Comparison of ENCODE assay signal across 1 cellular context in the genomic region with DNA sequence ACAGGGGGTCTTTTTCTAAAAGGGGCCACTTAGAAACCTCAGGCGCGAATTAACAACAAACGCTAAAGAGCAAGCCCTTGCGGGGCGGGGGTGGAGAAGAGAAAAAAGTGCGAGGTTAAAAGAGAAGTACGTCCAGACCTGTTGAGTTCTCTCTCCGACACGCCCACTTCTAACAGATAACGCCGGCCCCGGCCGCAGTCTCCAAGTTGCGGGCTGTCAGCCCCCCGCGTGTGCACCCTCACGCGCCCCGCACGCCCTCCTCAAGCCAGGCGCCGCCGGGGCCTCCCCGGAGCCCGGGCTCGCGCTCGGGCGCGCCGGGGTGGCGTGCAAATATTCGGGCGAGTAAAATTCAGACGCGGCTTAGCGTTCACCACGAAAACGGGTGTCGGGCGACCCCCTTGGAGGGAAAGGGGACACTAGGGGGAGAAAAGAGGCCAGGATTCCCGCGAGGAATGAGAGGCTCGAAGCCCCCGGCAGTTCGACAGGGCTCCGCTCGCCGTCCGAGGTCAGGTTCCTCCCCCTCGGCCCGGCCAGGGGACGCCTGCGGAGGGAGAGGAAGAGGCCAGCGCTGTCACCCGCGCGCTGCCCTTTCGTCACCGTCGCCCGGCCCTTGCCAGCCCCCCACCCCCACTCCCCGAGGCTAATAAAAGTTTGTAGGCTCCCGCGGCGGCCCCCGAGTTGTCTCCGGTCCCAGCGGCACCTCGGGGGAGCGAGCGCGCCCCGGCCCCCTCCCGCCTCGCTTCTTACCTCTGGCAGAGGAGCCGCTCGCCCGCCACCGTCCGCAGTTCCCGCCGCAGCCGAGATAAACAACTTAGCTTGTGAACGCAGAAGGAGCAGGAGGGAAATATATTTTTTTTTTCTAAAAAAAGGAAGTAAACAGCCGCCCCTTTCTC.
TF ChIP-seq lines count a peak whose summit lies in the region.

No MANE protein-coding gene starts in this region.

TF ChIP-seq in K562, 482 proteins besides CTCF, POLR2A, EP300 and RAD21 (continued from another document and continues in another):
- TF ChIP-seq, protein P1, sequence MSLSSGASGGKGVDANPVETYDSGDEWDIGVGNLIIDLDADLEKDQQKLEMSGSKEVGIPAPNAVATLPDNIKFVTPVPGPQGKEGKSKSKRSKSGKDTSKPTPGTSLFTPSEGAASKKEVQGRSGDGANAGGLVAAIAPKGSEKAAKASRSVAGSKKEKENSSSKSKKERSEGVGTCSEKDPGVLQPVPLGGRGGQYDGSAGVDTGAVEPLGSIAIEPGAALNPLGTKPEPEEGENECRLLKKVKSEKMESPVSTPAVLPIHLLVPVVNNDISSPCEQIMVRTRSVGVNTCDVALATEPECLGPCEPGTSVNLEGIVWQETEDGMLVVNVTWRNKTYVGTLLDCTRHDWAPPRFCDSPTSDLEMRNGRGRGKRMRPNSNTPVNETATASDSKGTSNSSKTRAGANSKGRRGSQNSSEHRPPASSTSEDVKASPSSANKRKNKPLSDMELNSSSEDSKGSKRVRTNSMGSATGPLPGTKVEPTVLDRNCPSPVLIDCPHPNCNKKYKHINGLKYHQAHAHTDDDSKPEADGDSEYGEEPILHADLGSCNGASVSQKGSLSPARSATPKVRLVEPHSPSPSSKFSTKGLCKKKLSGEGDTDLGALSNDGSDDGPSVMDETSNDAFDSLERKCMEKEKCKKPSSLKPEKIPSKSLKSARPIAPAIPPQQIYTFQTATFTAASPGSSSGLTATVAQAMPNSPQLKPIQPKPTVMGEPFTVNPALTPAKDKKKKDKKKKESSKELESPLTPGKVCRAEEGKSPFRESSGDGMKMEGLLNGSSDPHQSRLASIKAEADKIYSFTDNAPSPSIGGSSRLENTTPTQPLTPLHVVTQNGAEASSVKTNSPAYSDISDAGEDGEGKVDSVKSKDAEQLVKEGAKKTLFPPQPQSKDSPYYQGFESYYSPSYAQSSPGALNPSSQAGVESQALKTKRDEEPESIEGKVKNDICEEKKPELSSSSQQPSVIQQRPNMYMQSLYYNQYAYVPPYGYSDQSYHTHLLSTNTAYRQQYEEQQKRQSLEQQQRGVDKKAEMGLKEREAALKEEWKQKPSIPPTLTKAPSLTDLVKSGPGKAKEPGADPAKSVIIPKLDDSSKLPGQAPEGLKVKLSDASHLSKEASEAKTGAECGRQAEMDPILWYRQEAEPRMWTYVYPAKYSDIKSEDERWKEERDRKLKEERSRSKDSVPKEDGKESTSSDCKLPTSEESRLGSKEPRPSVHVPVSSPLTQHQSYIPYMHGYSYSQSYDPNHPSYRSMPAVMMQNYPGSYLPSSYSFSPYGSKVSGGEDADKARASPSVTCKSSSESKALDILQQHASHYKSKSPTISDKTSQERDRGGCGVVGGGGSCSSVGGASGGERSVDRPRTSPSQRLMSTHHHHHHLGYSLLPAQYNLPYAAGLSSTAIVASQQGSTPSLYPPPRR (CRISPR knock-in tag; IDR thresholded peaks at IDR 0.05; ENCODE audit: borderline replicate concordance), result no peak
- no peak for TF ChIP-seq NR3C1 (CRISPR knock-in tag; IDR thresholded peaks at IDR 0.05)
- TF ChIP-seq ZFX (CRISPR knock-in tag; IDR thresholded peaks at IDR 0.05), result peak; percentile 52
- no peak for TF ChIP-seq HLTF (IDR thresholded peaks at IDR 0.05)
- TF ChIP-seq, protein P2, sequence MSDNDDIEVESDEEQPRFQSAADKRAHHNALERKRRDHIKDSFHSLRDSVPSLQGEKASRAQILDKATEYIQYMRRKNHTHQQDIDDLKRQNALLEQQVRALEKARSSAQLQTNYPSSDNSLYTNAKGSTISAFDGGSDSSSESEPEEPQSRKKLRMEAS (CRISPR knock-in tag; IDR thresholded peaks at IDR 0.05), result no peak
- TF ChIP-seq ZNF668 (CRISPR knock-in tag; IDR thresholded peaks at IDR 0.05), result no peak
- peak; percentile 58; the same call in 1 of the 2 replicates for TF ChIP-seq NCOA6 (IDR thresholded peaks at IDR 0.05)
- peak; percentile 51; the same call in 1 of the 2 replicates for TF ChIP-seq ZBTB7A (IDR thresholded peaks at IDR 0.05; ENCODE audit: borderline replicate concordance, control insufficient read depth, low read depth, low read length)
- TF ChIP-seq EP400 (IDR thresholded peaks at IDR 0.05), result no peak
- TF ChIP-seq, protein P3, sequence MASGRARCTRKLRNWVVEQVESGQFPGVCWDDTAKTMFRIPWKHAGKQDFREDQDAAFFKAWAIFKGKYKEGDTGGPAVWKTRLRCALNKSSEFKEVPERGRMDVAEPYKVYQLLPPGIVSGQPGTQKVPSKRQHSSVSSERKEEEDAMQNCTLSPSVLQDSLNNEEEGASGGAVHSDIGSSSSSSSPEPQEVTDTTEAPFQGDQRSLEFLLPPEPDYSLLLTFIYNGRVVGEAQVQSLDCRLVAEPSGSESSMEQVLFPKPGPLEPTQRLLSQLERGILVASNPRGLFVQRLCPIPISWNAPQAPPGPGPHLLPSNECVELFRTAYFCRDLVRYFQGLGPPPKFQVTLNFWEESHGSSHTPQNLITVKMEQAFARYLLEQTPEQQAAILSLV (tag; IDR thresholded peaks at IDR 0.05), result no peak
- TF ChIP-seq ILF3 (IDR thresholded peaks at IDR 0.05; ENCODE audit: borderline replicate concordance), result no peak
- TF ChIP-seq, protein P4, sequence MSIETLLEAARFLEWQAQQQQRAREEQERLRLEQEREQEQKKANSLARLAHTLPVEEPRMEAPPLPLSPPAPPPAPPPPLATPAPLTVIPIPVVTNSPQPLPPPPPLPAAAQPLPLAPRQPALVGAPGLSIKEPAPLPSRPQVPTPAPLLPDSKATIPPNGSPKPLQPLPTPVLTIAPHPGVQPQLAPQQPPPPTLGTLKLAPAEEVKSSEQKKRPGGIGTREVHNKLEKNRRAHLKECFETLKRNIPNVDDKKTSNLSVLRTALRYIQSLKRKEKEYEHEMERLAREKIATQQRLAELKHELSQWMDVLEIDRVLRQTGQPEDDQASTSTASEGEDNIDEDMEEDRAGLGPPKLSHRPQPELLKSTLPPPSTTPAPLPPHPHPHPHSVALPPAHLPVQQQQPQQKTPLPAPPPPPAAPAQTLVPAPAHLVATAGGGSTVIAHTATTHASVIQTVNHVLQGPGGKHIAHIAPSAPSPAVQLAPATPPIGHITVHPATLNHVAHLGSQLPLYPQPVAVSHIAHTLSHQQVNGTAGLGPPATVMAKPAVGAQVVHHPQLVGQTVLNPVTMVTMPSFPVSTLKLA (conservative IDR thresholded peaks at IDR 0.05), result peak; percentile 26 to 63; a peak in 3 of 4 replicates
- TF ChIP-seq, protein P5, sequence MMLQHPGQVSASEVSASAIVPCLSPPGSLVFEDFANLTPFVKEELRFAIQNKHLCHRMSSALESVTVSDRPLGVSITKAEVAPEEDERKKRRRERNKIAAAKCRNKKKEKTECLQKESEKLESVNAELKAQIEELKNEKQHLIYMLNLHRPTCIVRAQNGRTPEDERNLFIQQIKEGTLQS (IDR thresholded peaks at IDR 0.05), result no peak
- TF ChIP-seq, protein P5 (CRISPR knock-in tag; conservative IDR thresholded peaks at IDR 0.05), result 0 out of 2 replicates have a peak, but pooled peaks have one; percentile 30
- TF ChIP-seq ZNF384 (IDR thresholded peaks at IDR 0.05; ENCODE audit: low read depth, low read length), result no peak
- TF ChIP-seq, protein P6, sequence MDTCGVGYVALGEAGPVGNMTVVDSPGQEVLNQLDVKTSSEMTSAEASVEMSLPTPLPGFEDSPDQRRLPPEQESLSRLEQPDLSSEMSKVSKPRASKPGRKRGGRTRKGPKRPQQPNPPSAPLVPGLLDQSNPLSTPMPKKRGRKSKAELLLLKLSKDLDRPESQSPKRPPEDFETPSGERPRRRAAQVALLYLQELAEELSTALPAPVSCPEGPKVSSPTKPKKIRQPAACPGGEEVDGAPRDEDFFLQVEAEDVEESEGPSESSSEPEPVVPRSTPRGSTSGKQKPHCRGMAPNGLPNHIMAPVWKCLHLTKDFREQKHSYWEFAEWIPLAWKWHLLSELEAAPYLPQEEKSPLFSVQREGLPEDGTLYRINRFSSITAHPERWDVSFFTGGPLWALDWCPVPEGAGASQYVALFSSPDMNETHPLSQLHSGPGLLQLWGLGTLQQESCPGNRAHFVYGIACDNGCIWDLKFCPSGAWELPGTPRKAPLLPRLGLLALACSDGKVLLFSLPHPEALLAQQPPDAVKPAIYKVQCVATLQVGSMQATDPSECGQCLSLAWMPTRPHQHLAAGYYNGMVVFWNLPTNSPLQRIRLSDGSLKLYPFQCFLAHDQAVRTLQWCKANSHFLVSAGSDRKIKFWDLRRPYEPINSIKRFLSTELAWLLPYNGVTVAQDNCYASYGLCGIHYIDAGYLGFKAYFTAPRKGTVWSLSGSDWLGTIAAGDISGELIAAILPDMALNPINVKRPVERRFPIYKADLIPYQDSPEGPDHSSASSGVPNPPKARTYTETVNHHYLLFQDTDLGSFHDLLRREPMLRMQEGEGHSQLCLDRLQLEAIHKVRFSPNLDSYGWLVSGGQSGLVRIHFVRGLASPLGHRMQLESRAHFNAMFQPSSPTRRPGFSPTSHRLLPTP (IDR thresholded peaks at IDR 0.05; ENCODE audit: borderline replicate concordance, extremely low read depth, insufficient read length), result no peak
- TF ChIP-seq SIRT6 (IDR thresholded peaks at IDR 0.05; ENCODE audit: low read depth, low read length), result no peak
- TF ChIP-seq ZKSCAN3 (CRISPR knock-in tag; IDR thresholded peaks at IDR 0.05), result no peak
- no peak for TF ChIP-seq RFX1 (IDR thresholded peaks at IDR 0.05)
- TF ChIP-seq PRPF4 (IDR thresholded peaks at IDR 0.05; ENCODE audit: insufficient read depth, low read depth, low read length, poor library complexity, severe bottlenecking), result no peak
- TF ChIP-seq, protein P7, sequence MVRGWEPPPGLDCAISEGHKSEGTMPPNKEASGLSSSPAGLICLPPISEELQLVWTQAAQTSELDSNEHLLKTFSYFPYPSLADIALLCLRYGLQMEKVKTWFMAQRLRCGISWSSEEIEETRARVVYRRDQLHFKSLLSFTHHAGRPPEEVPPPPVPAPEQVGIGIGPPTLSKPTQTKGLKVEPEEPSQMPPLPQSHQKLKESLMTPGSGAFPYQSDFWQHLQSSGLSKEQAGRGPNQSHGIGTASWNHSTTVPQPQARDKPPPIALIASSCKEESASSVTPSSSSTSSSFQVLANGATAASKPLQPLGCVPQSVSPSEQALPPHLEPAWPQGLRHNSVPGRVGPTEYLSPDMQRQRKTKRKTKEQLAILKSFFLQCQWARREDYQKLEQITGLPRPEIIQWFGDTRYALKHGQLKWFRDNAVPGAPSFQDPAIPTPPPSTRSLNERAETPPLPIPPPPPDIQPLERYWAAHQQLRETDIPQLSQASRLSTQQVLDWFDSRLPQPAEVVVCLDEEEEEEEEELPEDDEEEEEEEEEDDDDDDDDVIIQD (CRISPR knock-in tag; IDR thresholded peaks at IDR 0.05), result no peak
- TF ChIP-seq ZSCAN29 (IDR thresholded peaks at IDR 0.05), result 0 out of 2 replicates have a peak, but pooled peaks have one; percentile 17
- no peak for TF ChIP-seq SETDB1 (IDR thresholded peaks at IDR 0.05; ENCODE audit: low read length)
- TF ChIP-seq ZNF695 (CRISPR knock-in tag; IDR thresholded peaks at IDR 0.05), result no peak
- no peak for TF ChIP-seq SMARCE1 (IDR thresholded peaks at IDR 0.05)
- TF ChIP-seq, protein P8, sequence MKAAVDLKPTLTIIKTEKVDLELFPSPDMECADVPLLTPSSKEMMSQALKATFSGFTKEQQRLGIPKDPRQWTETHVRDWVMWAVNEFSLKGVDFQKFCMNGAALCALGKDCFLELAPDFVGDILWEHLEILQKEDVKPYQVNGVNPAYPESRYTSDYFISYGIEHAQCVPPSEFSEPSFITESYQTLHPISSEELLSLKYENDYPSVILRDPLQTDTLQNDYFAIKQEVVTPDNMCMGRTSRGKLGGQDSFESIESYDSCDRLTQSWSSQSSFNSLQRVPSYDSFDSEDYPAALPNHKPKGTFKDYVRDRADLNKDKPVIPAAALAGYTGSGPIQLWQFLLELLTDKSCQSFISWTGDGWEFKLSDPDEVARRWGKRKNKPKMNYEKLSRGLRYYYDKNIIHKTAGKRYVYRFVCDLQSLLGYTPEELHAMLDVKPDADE (conservative IDR thresholded peaks at IDR 0.05; ENCODE audit: control insufficient read depth, low read depth, low read length), result no peak
- TF ChIP-seq KLF13 (tag; IDR thresholded peaks at IDR 0.05; ENCODE audit: borderline replicate concordance, low read depth), result peak; percentile 95
- TF ChIP-seq TRIM24 (IDR thresholded peaks at IDR 0.05), result no peak
- TF ChIP-seq MYC (IDR thresholded peaks at IDR 0.05; ENCODE audit: low read depth, low read length), result peak; percentile 46; the same call in 1 of the 2 replicates
- TF ChIP-seq MYC (CRISPR knock-in tag; IDR thresholded peaks at IDR 0.05; ENCODE audit: borderline replicate concordance, low read depth), result no peak
- no peak for TF ChIP-seq HSF4 (CRISPR knock-in tag; IDR thresholded peaks at IDR 0.05; ENCODE audit: borderline replicate concordance)
- no peak for TF ChIP-seq MTA2 (IDR thresholded peaks at IDR 0.05; ENCODE audit: low read depth)
- TF ChIP-seq, protein P9, sequence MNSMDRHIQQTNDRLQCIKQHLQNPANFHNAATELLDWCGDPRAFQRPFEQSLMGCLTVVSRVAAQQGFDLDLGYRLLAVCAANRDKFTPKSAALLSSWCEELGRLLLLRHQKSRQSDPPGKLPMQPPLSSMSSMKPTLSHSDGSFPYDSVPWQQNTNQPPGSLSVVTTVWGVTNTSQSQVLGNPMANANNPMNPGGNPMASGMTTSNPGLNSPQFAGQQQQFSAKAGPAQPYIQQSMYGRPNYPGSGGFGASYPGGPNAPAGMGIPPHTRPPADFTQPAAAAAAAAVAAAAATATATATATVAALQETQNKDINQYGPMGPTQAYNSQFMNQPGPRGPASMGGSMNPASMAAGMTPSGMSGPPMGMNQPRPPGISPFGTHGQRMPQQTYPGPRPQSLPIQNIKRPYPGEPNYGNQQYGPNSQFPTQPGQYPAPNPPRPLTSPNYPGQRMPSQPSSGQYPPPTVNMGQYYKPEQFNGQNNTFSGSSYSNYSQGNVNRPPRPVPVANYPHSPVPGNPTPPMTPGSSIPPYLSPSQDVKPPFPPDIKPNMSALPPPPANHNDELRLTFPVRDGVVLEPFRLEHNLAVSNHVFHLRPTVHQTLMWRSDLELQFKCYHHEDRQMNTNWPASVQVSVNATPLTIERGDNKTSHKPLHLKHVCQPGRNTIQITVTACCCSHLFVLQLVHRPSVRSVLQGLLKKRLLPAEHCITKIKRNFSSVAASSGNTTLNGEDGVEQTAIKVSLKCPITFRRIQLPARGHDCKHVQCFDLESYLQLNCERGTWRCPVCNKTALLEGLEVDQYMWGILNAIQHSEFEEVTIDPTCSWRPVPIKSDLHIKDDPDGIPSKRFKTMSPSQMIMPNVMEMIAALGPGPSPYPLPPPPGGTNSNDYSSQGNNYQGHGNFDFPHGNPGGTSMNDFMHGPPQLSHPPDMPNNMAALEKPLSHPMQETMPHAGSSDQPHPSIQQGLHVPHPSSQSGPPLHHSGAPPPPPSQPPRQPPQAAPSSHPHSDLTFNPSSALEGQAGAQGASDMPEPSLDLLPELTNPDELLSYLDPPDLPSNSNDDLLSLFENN (IDR thresholded peaks at IDR 0.05; ENCODE audit: low read depth in 2 of 2, low read length in 2 of 2), result no peak
- TF ChIP-seq ZNF431 (CRISPR knock-in tag; IDR thresholded peaks at IDR 0.05), result no peak
- TF ChIP-seq EWSR1 (IDR thresholded peaks at IDR 0.05; ENCODE audit: borderline replicate concordance, low read depth, partially characterized antibody), result no peak
- TF ChIP-seq CXXC5 (CRISPR knock-in tag; IDR thresholded peaks at IDR 0.05), result peak; percentile 25; the same call in 1 of the 2 replicates
- TF ChIP-seq FOS (IDR thresholded peaks at IDR 0.05; ENCODE audit: extremely low read depth, insufficient read length), result no peak
- no peak for TF ChIP-seq NFATC3 (IDR thresholded peaks at IDR 0.05)
- TF ChIP-seq ATF7 (IDR thresholded peaks at IDR 0.05), result no peak
- no peak for TF ChIP-seq PPARD (CRISPR knock-in tag; IDR thresholded peaks at IDR 0.05)
